18 cellular contexts compared by ENCODE assay signal in the genomic region with DNA sequence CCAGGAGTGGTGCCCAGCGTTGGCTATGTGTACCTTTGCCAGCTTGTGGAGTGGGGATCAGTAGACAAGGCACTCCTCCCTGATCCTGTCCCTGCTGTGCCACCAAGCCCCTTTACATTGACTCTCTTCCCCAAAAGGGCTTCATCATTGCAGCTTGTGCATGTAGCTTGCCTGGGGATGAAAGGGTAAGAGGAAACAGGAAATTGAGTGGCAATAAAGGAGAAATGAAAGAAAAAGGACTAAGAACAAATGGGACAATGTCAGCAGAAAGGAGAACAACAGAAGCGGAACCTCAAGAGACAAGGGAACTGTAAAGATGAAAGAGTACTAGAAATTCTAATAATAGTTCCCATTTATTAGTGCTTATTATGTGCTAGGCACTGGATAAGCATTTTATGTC. TPM values are rescaled to one million over a fixed set of nuclear protein-coding genes. Genes with fewer than 3 reads are reported as not detected.
DNase-seq lines count a peak whose midpoint lies in the region; ATAC-seq and TF ChIP-seq lines count a peak whose summit lies in the region.
"Had no signal": no experiment of that assay in that cellular context is flagged by ENCODE, and none has a peak within 500 bp of the region (broad histone marks: within the 10 kb centered on the region; RNA-seq: fewer than 3 reads in every experiment).

No MANE protein-coding gene starts in this region.

- H3K4me3 ChIP-seq in A673 (ENCODE audit: low read depth, low read length, poor library complexity, severe bottlenecking): no peak overlapping the region
- H3K4me3 ChIP-seq: vagina had no signal

- no peaks in the 10 kb centered on the region for H3K36me3 ChIP-seq in A673 (ENCODE audit: insufficient read depth, low read length, poor library complexity, severe bottlenecking)
- H3K36me3 ChIP-seq: vagina had no signal

- no TSS peak for BruUV-seq in A673 (replicated peaks; lab: Mats Ljungman, UMichigan)

- H3K4me1 ChIP-seq in A673 (ENCODE audit: insufficient read depth, low read length, poor library complexity, severe bottlenecking): no peaks in the 10 kb centered on the region
- H3K4me1 ChIP-seq: vagina had no signal

- POLR2A ChIA-PET in A673 (lab: Charles Lee; ENCODE audit: low non-redundant PET): no interaction called here

- H3K27me3 ChIP-seq in A673 (replicated peaks; ENCODE audit: insufficient read depth, low read depth, low read length, poor library complexity): no peaks in the 10 kb centered on the region
- H3K27me3 ChIP-seq: vagina had no signal

- H3K9me3 ChIP-seq in A673 (ENCODE audit: low read depth, low read length, poor library complexity, severe bottlenecking): no peaks in the 10 kb centered on the region
- H3K9me3 ChIP-seq: SK-N-SH, vagina had no signal

- peak; percentile 45 for ATAC-seq in GM18498 (IDR thresholded peaks at IDR 0.05; ENCODE audit: unreplicated experiment)
- no peak for ATAC-seq in SK-N-SH treated with all-trans-retinoic acid at 6 μM for 48 hours

- no peak for TF ChIP-seq CTCF in A673 (conservative IDR thresholded peaks at IDR 0.05; ENCODE audit: low read depth, low read length)

- H3K27ac ChIP-seq in A673 (ENCODE audit: low read depth, low read length, poor library complexity, severe bottlenecking): no peak overlapping the region
- H3K27ac ChIP-seq: vagina had no signal

- intact Hi-C loops in A673 (cut with micrococcal nuclease; ENCODE audit: unreplicated experiment): no loop called here

- CTCF ChIA-PET in A673 (lab: Charles Lee): no interaction called here

- DNase-seq in A673 (ENCODE audit: low spot score) (peak; percentile 58), SIG-M5 (lab: John Stamatoyannopoulos, UW) (peak; percentile 81), medulla oblongata (ENCODE audit: extremely low spot score) (peak; percentile 47), hepatic stellate cell (ENCODE audit: low spot score) (no peak), H4 (ENCODE audit: low spot score) (no peak)
- DNase-seq in stimulated activated CD4-positive, alpha-beta T cell treated with anti-CD3 and anti-CD28 coated beads, Interleukin-4, amount 100 ng/mL, for 4 hours: no peak
- DNase-seq: activated CD4-positive, alpha-beta T cell treated with anti-CD3 and anti-CD28 coated beads, Interleukin-2, amount 50 U/mL, for 1 hour; activated naive CD8-positive, alpha-beta T cell treated with anti-CD3 and anti-CD28 coated beads, Interleukin-2, amount 10 ng/mL, durations not matched to agents 7 days and 5 days; activated T-cell treated with anti-CD3 and anti-CD28 coated beads, Interleukin-2, amount 50 U/mL, for 1 hour; Calu3; H9; NCI-H1694 treated with DMSO at 0.1 percent for 48 hours; NCI-H446 treated with DMSO at 0.1 percent for 48 hours; OCI-M1; SK-N-SH had no signal

TF ChIP-seq in SK-N-SH treated with all-trans-retinoic acid at 6 μM for 48 hours, 23 proteins besides CTCF, POLR2A, EP300 and RAD21:
- no peak for TF ChIP-seq ZC3H10 (CRISPR knock-in tag; IDR thresholded peaks at IDR 0.05)
- TF ChIP-seq CSRNP3 (CRISPR knock-in tag; IDR thresholded peaks at IDR 0.05): no peak
- TF ChIP-seq OSR1 (CRISPR knock-in tag; IDR thresholded peaks at IDR 0.05): no peak
- no peak for TF ChIP-seq ZFP30 (CRISPR knock-in tag; IDR thresholded peaks at IDR 0.05)
- TF ChIP-seq PATZ1 (CRISPR knock-in tag; IDR thresholded peaks at IDR 0.05; ENCODE audit: borderline replicate concordance): no peak
- no peak for TF ChIP-seq ARNTL (CRISPR knock-in tag; IDR thresholded peaks at IDR 0.05; ENCODE audit: borderline replicate concordance, low read depth)
- no peak for TF ChIP-seq ZNF70 (CRISPR knock-in tag; IDR thresholded peaks at IDR 0.05)
TF ChIP-seq in SK-N-SH treated with all-trans-retinoic acid at 6 μM for 48 hours: peak in this region for 0.

RNA-seq across cellular contexts. Expression of gene IL13RA1, which starts 8.7 kb away (rescaled TPM):
- total RNA-seq in A673 (2021): 7.2 and 8.0 TPM in 2 replicates
- 80.7 and 82.7 TPM in 2 replicates for total RNA-seq in H4 (2014; rRNA removed; shearing (Covaris generic))

Comparison
In these comparisons a context has a peak if more than half of its experiments do, and no peak if none do; other contexts are left out.
1. DNase-seq: peak in A673 (single experiment), SIG-M5 (single experiment) and medulla oblongata (single experiment); none in hepatic stellate cell (single experiment), H4 (single experiment) and stimulated activated CD4-positive, alpha-beta T cell treated with anti-CD3 and anti-CD28 coated beads, Interleukin-4, amount 100 ng/mL, for 4 hours (0 of 2).